Comparison of ENCODE assay signal across 2 cellular contexts in genomic region chr17:75875182-75875939, GRCh38.
TF ChIP-seq lines count a peak whose summit lies in the region.

No MANE protein-coding gene starts in this region.

TF ChIP-seq in GM23338, 12 proteins besides CTCF, POLR2A, EP300 and RAD21:
- TF ChIP-seq EZH2 (IDR thresholded peaks at IDR 0.05; ENCODE audit: low read depth, unreplicated experiment) (no peak), REST (IDR thresholded peaks at IDR 0.05; ENCODE audit: unreplicated experiment) (no peak), NANOG (IDR thresholded peaks at IDR 0.05; ENCODE audit: borderline replicate concordance) (no peak), ZNF331 (CRISPR knock-in tag; IDR thresholded peaks at IDR 0.05; ENCODE audit: low read depth) (no peak), CREB1 (CRISPR knock-in tag; IDR thresholded peaks at IDR 0.05; ENCODE audit: low read depth) (no peak), JUNB (IDR thresholded peaks at IDR 0.05; ENCODE audit: unreplicated experiment) (no peak), ZNF114 (CRISPR knock-in tag; IDR thresholded peaks at IDR 0.05) (no peak), STAT1 (IDR thresholded peaks at IDR 0.05; ENCODE audit: unreplicated experiment) (no peak), POLR2AphosphoS5 (IDR thresholded peaks at IDR 0.05; ENCODE audit: low read depth) (no peak), ETS1 (IDR thresholded peaks at IDR 0.05) (no peak), EZH2phosphoT487 (IDR thresholded peaks at IDR 0.05; ENCODE audit: unreplicated experiment) (no peak)
- TF ChIP-seq, protein P1, sequence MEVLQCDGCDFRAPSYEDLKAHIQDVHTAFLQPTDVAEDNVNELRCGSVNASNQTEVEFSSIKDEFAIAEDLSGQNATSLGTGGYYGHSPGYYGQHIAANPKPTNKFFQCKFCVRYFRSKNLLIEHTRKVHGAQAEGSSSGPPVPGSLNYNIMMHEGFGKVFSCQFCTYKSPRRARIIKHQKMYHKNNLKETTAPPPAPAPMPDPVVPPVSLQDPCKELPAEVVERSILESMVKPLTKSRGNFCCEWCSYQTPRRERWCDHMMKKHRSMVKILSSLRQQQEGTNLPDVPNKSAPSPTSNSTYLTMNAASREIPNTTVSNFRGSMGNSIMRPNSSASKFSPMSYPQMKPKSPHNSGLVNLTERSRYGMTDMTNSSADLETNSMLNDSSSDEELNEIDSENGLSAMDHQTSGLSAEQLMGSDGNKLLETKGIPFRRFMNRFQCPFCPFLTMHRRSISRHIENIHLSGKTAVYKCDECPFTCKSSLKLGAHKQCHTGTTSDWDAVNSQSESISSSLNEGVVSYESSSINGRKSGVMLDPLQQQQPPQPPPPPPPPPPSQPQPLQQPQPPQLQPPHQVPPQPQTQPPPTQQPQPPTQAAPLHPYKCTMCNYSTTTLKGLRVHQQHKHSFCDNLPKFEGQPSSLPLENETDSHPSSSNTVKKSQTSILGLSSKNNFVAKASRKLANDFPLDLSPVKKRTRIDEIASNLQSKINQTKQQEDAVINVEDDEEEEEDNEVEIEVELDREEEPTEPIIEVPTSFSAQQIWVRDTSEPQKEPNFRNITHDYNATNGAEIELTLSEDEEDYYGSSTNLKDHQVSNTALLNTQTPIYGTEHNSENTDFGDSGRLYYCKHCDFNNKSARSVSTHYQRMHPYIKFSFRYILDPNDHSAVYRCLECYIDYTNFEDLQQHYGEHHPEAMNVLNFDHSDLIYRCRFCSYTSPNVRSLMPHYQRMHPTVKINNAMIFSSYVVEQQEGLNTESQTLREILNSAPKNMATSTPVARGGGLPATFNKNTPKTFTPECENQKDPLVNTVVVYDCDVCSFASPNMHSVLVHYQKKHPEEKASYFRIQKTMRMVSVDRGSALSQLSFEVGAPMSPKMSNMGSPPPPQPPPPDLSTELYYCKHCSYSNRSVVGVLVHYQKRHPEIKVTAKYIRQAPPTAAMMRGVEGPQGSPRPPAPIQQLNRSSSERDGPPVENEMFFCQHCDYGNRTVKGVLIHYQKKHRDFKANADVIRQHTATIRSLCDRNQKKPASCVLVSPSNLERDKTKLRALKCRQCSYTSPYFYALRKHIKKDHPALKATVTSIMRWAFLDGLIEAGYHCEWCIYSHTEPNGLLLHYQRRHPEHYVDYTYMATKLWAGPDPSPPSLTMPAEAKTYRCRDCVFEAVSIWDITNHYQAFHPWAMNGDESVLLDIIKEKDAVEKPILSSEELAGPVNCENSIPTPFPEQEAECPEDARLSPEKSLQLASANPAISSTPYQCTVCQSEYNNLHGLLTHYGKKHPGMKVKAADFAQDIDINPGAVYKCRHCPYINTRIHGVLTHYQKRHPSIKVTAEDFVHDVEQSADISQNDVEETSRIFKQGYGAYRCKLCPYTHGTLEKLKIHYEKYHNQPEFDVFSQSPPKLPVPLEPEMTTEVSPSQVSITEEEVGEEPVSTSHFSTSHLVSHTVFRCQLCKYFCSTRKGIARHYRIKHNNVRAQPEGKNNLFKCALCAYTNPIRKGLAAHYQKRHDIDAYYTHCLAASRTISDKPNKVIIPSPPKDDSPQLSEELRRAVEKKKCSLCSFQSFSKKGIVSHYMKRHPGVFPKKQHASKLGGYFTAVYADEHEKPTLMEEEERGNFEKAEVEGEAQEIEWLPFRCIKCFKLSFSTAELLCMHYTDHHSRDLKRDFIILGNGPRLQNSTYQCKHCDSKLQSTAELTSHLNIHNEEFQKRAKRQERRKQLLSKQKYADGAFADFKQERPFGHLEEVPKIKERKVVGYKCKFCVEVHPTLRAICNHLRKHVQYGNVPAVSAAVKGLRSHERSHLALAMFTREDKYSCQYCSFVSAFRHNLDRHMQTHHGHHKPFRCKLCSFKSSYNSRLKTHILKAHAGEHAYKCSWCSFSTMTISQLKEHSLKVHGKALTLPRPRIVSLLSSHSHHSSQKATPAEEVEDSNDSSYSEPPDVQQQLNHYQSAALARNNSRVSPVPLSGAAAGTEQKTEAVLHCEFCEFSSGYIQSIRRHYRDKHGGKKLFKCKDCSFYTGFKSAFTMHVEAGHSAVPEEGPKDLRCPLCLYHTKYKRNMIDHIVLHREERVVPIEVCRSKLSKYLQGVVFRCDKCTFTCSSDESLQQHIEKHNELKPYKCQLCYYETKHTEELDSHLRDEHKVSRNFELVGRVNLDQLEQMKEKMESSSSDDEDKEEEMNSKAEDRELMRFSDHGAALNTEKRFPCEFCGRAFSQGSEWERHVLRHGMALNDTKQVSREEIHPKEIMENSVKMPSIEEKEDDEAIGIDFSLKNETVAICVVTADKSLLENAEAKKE (CRISPR knock-in tag; IDR thresholded peaks at IDR 0.05): no peak

TF ChIP-seq in endothelial cell of umbilical vein, 7 proteins besides CTCF, POLR2A, EP300 and RAD21:
- TF ChIP-seq MYC (IDR thresholded peaks at IDR 0.05; ENCODE audit: low read depth, low read length) (no peak), EZH2 (IDR thresholded peaks at IDR 0.05; ENCODE audit: borderline replicate concordance, low read depth, low read length, severe bottlenecking) (no peak), FOS (IDR thresholded peaks at IDR 0.05; ENCODE audit: borderline replicate concordance, insufficient read depth, low read length) (no peak), POLR2AphosphoS5 (IDR thresholded peaks at IDR 0.05; ENCODE audit: insufficient read depth, low read depth, low read length) (no peak), JUN (IDR thresholded peaks at IDR 0.05; ENCODE audit: borderline replicate concordance, insufficient read depth, insufficient read length, low read depth) (no peak), MAX (IDR thresholded peaks at IDR 0.05; ENCODE audit: insufficient read depth, insufficient read length) (no peak)
